17 cellular contexts compared by ENCODE assay signal in the genomic region with DNA sequence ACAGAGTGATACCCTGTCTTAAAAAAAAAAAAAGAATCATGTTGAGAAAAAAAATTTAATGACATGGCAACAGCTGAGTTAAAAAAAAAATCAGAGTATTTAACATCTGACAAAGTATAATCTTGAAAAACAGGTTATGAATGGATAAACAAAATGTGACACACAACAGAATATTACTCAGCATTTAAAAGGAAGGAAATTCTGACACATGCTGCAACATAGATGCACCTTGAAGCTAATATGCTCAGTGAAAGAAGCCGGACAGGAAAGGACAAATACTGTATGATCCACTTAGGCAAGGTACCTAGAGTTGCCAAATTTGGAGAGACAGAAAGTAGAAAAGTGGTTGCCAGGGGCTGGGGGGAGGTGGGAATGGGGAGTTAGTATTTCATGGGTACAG. TPM values are rescaled to one million over a fixed set of nuclear protein-coding genes. Genes with fewer than 3 reads are reported as not detected.
"Had no signal": no experiment of that assay in that cellular context is flagged by ENCODE, and none has a peak within 500 bp of the region (broad histone marks: within the 10 kb centered on the region; RNA-seq: fewer than 3 reads in every experiment).

No MANE protein-coding gene starts in this region.

- H3K4me1 ChIP-seq: sigmoid colon had no signal

- H3K27me3 Mint-ChIP-seq: activated CD4-positive, alpha-beta memory T cell treated with anti-CD3 and anti-CD28 coated beads for 36 hours; effector memory CD8-positive, alpha-beta T cell; natural killer cell treated with Interleukin-12 subunit alpha and Interleukin-12 subunit beta and Interleukin-15 and Interleukin-18, amount 100 ng/mL, for 72 hours had no signal

- H3K27me3 ChIP-seq: esophagus muscularis mucosa, sigmoid colon, suprapubic skin had no signal

- FAIRE-seq: astrocyte, islet of Langerhans had no signal

- H3K4me3 ChIP-seq: esophagus muscularis mucosa, sigmoid colon, suprapubic skin had no signal

- H3K27ac Mint-ChIP-seq: activated CD4-positive, alpha-beta memory T cell treated with anti-CD3 and anti-CD28 coated beads for 36 hours; natural killer cell treated with Interleukin-12 subunit alpha and Interleukin-12 subunit beta and Interleukin-15 and Interleukin-18, amount 100 ng/mL, for 72 hours had no signal

- H3K36me3 ChIP-seq: esophagus muscularis mucosa, sigmoid colon, suprapubic skin had no signal

- H3K9me3 ChIP-seq: esophagus muscularis mucosa, sigmoid colon, suprapubic skin had no signal

- H3K9me3 Mint-ChIP-seq: activated CD4-positive, alpha-beta memory T cell treated with anti-CD3 and anti-CD28 coated beads for 36 hours; effector memory CD8-positive, alpha-beta T cell; natural killer cell treated with Interleukin-12 subunit alpha and Interleukin-12 subunit beta and Interleukin-15 and Interleukin-18, amount 100 ng/mL, for 72 hours had no signal

- H3K36me3 Mint-ChIP-seq: activated CD4-positive, alpha-beta memory T cell treated with anti-CD3 and anti-CD28 coated beads for 36 hours; natural killer cell treated with Interleukin-12 subunit alpha and Interleukin-12 subunit beta and Interleukin-15 and Interleukin-18, amount 100 ng/mL, for 72 hours had no signal

- DNase-seq: activated CD4-positive, alpha-beta memory T cell treated with anti-CD3 and anti-CD28 coated beads for 36 hours; activated naive CD4-positive, alpha-beta T cell; caudate nucleus; cortex of kidney; effector memory CD8-positive, alpha-beta T cell; foreskin fibroblast; mesenchymal stem cell; sigmoid colon; stimulated activated CD4-positive, alpha-beta T cell treated with anti-CD3 and anti-CD28 coated beads, Interleukin-12 subunit alpha, Interleukin-12 subunit beta, amount 100 ng/mL, for 4 hours; stimulated activated naive CD4-positive, alpha-beta T cell treated with Interleukin-2 at 50 U/mL for 16 hours; T1000 had no signal

- H3K4me3 Mint-ChIP-seq: activated CD4-positive, alpha-beta memory T cell treated with anti-CD3 and anti-CD28 coated beads for 36 hours; effector memory CD8-positive, alpha-beta T cell; natural killer cell treated with Interleukin-12 subunit alpha and Interleukin-12 subunit beta and Interleukin-15 and Interleukin-18, amount 100 ng/mL, for 72 hours had no signal

- H3K27ac ChIP-seq: esophagus muscularis mucosa, sigmoid colon, suprapubic skin had no signal

- ATAC-seq: effector memory CD8-positive, alpha-beta T cell; left lobe of liver; natural killer cell treated with Interleukin-12 subunit alpha and Interleukin-12 subunit beta and Interleukin-15 and Interleukin-18, amount 100 ng/mL, for 72 hours had no signal

RNA-seq across cellular contexts. Expression of gene PGF, which starts 27.9 kb away (rescaled TPM):
- total RNA-seq: natural killer cell treated with Interleukin-12 subunit alpha and Interleukin-12 subunit beta and Interleukin-15 and Interleukin-18, amount 100 ng/mL, for 72 hours had no signal
